Comparison of ENCODE assay signal across 25 cellular contexts in genomic region chr18:22065311-22065710, GRCh38.
DNase-seq lines count a peak whose midpoint lies in the region; ATAC-seq, FAIRE-seq and TF ChIP-seq lines count a peak whose summit lies in the region.
"Had no signal": no experiment of that assay in that cellular context is flagged by ENCODE, and none has a peak within 500 bp of the region (broad histone marks: within the 10 kb centered on the region; RNA-seq: fewer than 3 reads in every experiment).

No MANE protein-coding gene starts in this region.

- TF ChIP-seq CTCF in H9 (conservative IDR thresholded peaks at IDR 0.05) (no peak), K562 (IDR thresholded peaks at IDR 0.05 in 2 of 3, conservative IDR thresholded peaks at IDR 0.05 in 1 of 3; ENCODE audit: insufficient read depth in 2 of 3, low read depth in 1 of 3, low read length in 3 of 3) (no peak), type B pancreatic cell (conservative IDR thresholded peaks at IDR 0.05) (no peak)

- no TSS peak for BruUV-seq in K562 (replicated peaks; lab: Mats Ljungman, UMichigan)

- H3K4ac ChIP-seq in H9 (ENCODE audit: low read depth, low read length): no peak overlapping the region
- H3K4ac ChIP-seq in mesendoderm (ENCODE audit: low read depth, low read length): no peak overlapping the region

- 0 out of 2 replicates have a peak overlapping the region, but pooled peaks have one; percentile 41 for H3K14ac ChIP-seq in H9 (ENCODE audit: insufficient read depth, low read length)

- in situ Hi-C loops in K562 (cut with MboI): no loop called here

- DNase-seq in H9: no peak
- DNase-seq in K562 (ENCODE audit: extremely low read depth in 1 of 4, low spot score in 3 of 4): peak; percentile 31 to 59 (median 40)
- peak; percentile 65 for DNase-seq in mesendoderm
- no peak for DNase-seq in type B pancreatic cell (ENCODE audit: extremely low spot score, unreplicated experiment)
- DNase-seq in D341Med (ENCODE audit: low spot score): no peak
- DNase-seq in immature natural killer cell: no peak
- DNase-seq: 8988T; ACHN; AML-193; BE2C; Calu3; CD4-positive, alpha-beta T cell; CD8-positive, alpha-beta memory T cell; DMS153; DND-41; GOT3; H7; HFFc6 had no signal

- H3K27me3 ChIP-seq in H9 (ENCODE audit: insufficient read depth, low read length): no peaks in the 10 kb centered on the region; the same call in 1 of the 2 replicates
- peaks cover 12 to 23% of the 10 kb centered on the region in 2 experiments; a peak in 4 of 5 replicates for H3K27me3 ChIP-seq in K562 (ENCODE audit: control insufficient read depth in 2 of 2, insufficient read depth in 2 of 2, low read length in 2 of 2)
- no peaks in the 10 kb centered on the region for H3K27me3 ChIP-seq in mesendoderm (ENCODE audit: insufficient read depth, low read length, poor library complexity)
- H3K27me3 ChIP-seq: BE2C; BLaER1 treated with 17β-estradiol and CSF1 and Interleukin-3, amounts not matched to agents 10 nM and 100 nM had no signal

- no peak for TF ChIP-seq POLR2A in K562 (conservative IDR thresholded peaks at IDR 0.05)

- H3K4me3 ChIP-seq in K562 (no peak overlapping the region), mesendoderm (ENCODE audit: low read length) (no peak overlapping the region)
- H3K4me3 ChIP-seq: A549; BLaER1 treated with 17β-estradiol and CSF1 and Interleukin-3, amounts not matched to agents 10 nM and 100 nM had no signal

- TF ChIP-seq EP300 in K562 (IDR thresholded peaks at IDR 0.05; ENCODE audit: low read length): no peak

- no CpG with 5 or more reads among the region's 5 CpGs for WGBS in H9 (ENCODE audit: extremely low coverage, insufficient read length, low lambda C conversion rate)
- under 1% methylated on average over 5 of the region's 5 CpGs for WGBS in K562 (ENCODE audit: insufficient coverage, low coverage, missing lambda C conversion rate)
- WGBS in mesendoderm (ENCODE audit: extremely low coverage, insufficient coverage, low lambda C conversion rate): no CpG with 5 or more reads among the region's 5 CpGs

- H3K4me2 ChIP-seq in H9 (ENCODE audit: insufficient read depth, insufficient read length, low read length): no peak overlapping the region
- no peak overlapping the region; the same call in 1 of the 2 replicates for H3K4me2 ChIP-seq in K562 (ENCODE audit: insufficient read depth, low read length)
- no peak overlapping the region for H3K4me2 ChIP-seq in mesendoderm (ENCODE audit: low read length)
- H3K4me2 ChIP-seq: A549; BLaER1 treated with 17β-estradiol and CSF1 and Interleukin-3, amounts not matched to agents 10 nM and 100 nM had no signal

- H3K79me2 ChIP-seq in H9 (ENCODE audit: insufficient read depth, low read length) (no peaks in the 10 kb centered on the region), K562 (ENCODE audit: control insufficient read depth, insufficient read depth, low read length) (no peaks in the 10 kb centered on the region), mesendoderm (ENCODE audit: control insufficient read depth, insufficient read depth, low read length) (no peaks in the 10 kb centered on the region)

- H2BK5ac ChIP-seq in H9 (ENCODE audit: insufficient read length, low read length): no peak overlapping the region
- H2BK5ac ChIP-seq in mesendoderm (ENCODE audit: low read length): peak overlapping the region; percentile 99

- no peak overlapping the region for H2BK20ac ChIP-seq in H9 (ENCODE audit: low read depth, low read length, poor library complexity, severe bottlenecking)

- POLR2A ChIA-PET in K562 (lab: Yijun Ruan, JAX): interaction anchor here (0.6 kb wide), 1 partner anchor 398 kb away, joined by 3 read pairs; no protein-coding TSS in a partner anchor

- H4K91ac ChIP-seq in H9 (ENCODE audit: insufficient read length, low read depth, low read length): no peak overlapping the region

- H4K8ac ChIP-seq in H9 (replicated peaks; ENCODE audit: insufficient read length, low read depth, low read length): no peak overlapping the region
- H4K8ac ChIP-seq in mesendoderm (ENCODE audit: low read depth, low read length): no peak overlapping the region

- no peaks in the 10 kb centered on the region for H3K9me1 ChIP-seq in K562 (ENCODE audit: control insufficient read depth, insufficient read depth, low read length)

- TF ChIP-seq RAD21 in K562 (CRISPR knock-in tag; conservative IDR thresholded peaks at IDR 0.05 in 1 of 2, IDR thresholded peaks at IDR 0.05 in 1 of 2): no peak

- no peak overlapping the region for H3T11ph ChIP-seq in H9 (ENCODE audit: low read length)

- no peak overlapping the region for H2AK5ac ChIP-seq in H9 (ENCODE audit: insufficient read length, low read length)
- H2AK5ac ChIP-seq in mesendoderm (ENCODE audit: low read length): no peak overlapping the region

- H3K27ac ChIP-seq in H9 (ENCODE audit: insufficient read length, low read depth, low read length) (no peak overlapping the region), K562 (ENCODE audit: extremely low read depth, low read depth, low read length) (no peak overlapping the region), mesendoderm (ENCODE audit: low read depth, low read length) (peak overlapping the region; percentile 18)
- H3K27ac ChIP-seq: A549; BLaER1 treated with 17β-estradiol and CSF1 and Interleukin-3, amounts not matched to agents 10 nM and 100 nM had no signal

- H4K20me1 ChIP-seq in H9 (ENCODE audit: control insufficient read depth, insufficient read depth, insufficient read length) (no peaks in the 10 kb centered on the region), K562 (replicated peaks; ENCODE audit: control insufficient read depth, insufficient read depth, low read length) (peaks cover 11% of the 10 kb centered on the region; the same call in 1 of the 2 replicates)
- H4K20me1 ChIP-seq: BLaER1 treated with 17β-estradiol and CSF1 and Interleukin-3, amounts not matched to agents 10 nM and 100 nM had no signal

- intact Hi-C loops in K562 (cut with micrococcal nuclease): no loop called here

- no peak overlapping the region for H3K23ac ChIP-seq in H9 (ENCODE audit: insufficient read length, low read depth, low read length)
- H3K23ac ChIP-seq in mesendoderm (ENCODE audit: low read length): no peak overlapping the region

- no peak overlapping the region for H3K56ac ChIP-seq in H9 (ENCODE audit: insufficient read length, low read depth, low read length)
- H3K56ac ChIP-seq in mesendoderm (ENCODE audit: low read length): peak overlapping the region; percentile 88

- FAIRE-seq in K562 (lab: Jason Lieb, UNC): no peak
- FAIRE-seq: A549, G401.6, GM12892 had no signal

- H2AFZ ChIP-seq in H9 (ENCODE audit: low read length) (no peak overlapping the region), K562 (ENCODE audit: low read depth, low read length) (peak overlapping the region; percentile 28; the same call in 1 of the 2 replicates)

- no peak overlapping the region for H2BK15ac ChIP-seq in H9 (ENCODE audit: low read depth, low read length)
- no peak overlapping the region for H2BK15ac ChIP-seq in mesendoderm (replicated peaks; ENCODE audit: low read depth)

- ATAC-seq in K562: peak; percentile 73
- ATAC-seq in HG03571 (IDR thresholded peaks at IDR 0.05; ENCODE audit: unreplicated experiment): no peak
- ATAC-seq: A549, HCT116 had no signal

- H3K27me3 Mint-ChIP-seq in H9 (ENCODE audit: low read depth) (peaks cover 11% of the 10 kb centered on the region), type B pancreatic cell (peaks cover 8% of the 10 kb centered on the region), immature natural killer cell (ENCODE audit: low read depth in 3 of 3) (peaks cover 2 to 11% (median 2%) of the 10 kb centered on the region in 3 donors)
- H3K27me3 Mint-ChIP-seq: CD4-positive, alpha-beta T cell had no signal

- CTCF ChIA-PET in K562 (lab: Yijun Ruan, JAX; ENCODE audit: low intra/inter-chr PET ratio): no interaction called here

- H3K79me1 ChIP-seq in H9 (ENCODE audit: insufficient read depth, low read depth, low read length, poor library complexity, severe bottlenecking) (no peaks in the 10 kb centered on the region), mesendoderm (ENCODE audit: low read length) (no peaks in the 10 kb centered on the region)

- H4K5ac ChIP-seq in H9 (ENCODE audit: insufficient read length, low read depth, low read length) (no peak overlapping the region), mesendoderm (ENCODE audit: low read length) (no peak overlapping the region)

- H3K36me3 ChIP-seq in K562 (ENCODE audit: control insufficient read depth, insufficient read depth, low read length) (no peaks in the 10 kb centered on the region), mesendoderm (ENCODE audit: control insufficient read depth, insufficient read depth, low read length) (no peaks in the 10 kb centered on the region)
- H3K36me3 ChIP-seq: BE2C; BLaER1 treated with 17β-estradiol and CSF1 and Interleukin-3, amounts not matched to agents 10 nM and 100 nM had no signal

- no peak overlapping the region for H2BK12ac ChIP-seq in H9 (ENCODE audit: insufficient read length, low read depth, low read length)

- H2BK120ac ChIP-seq in H9 (ENCODE audit: low read depth, low read length, poor library complexity, severe bottlenecking): no peak overlapping the region
- H2BK120ac ChIP-seq in mesendoderm (ENCODE audit: low read depth, low read length): peak overlapping the region; percentile 63

- H3K9me3 Mint-ChIP-seq in H9: no peaks in the 10 kb centered on the region; a peak in 1 of 5 replicates
- H3K9me3 Mint-ChIP-seq in type B pancreatic cell: no peaks in the 10 kb centered on the region
- H3K9me3 Mint-ChIP-seq in immature natural killer cell: peaks cover 0 to 3% (median 0%) of the 10 kb centered on the region in 6 donors
- H3K9me3 Mint-ChIP-seq: CD4-positive, alpha-beta T cell; CD8-positive, alpha-beta memory T cell; HFFc6 had no signal

- H3K4me1 Mint-ChIP-seq in H9 (peaks cover under 1 to 12% of the 10 kb centered on the region in 2 experiments), type B pancreatic cell (ENCODE audit: unreplicated experiment) (peaks cover 3% of the 10 kb centered on the region), immature natural killer cell (no peaks in the 10 kb centered on the region)
- H3K4me1 Mint-ChIP-seq: CD14-positive monocyte; CD8-positive, alpha-beta memory T cell had no signal

- H3K4me3 Mint-ChIP-seq in H9 (no peak overlapping the region), type B pancreatic cell (no peak overlapping the region), immature natural killer cell (no peak overlapping the region)
- H3K4me3 Mint-ChIP-seq: CD14-positive monocyte; CD4-positive, alpha-beta T cell; CD8-positive, alpha-beta memory T cell; HFFc6 had no signal

- H3K23me2 ChIP-seq in H9 (ENCODE audit: insufficient read length, low read depth, low read length, poor library complexity, severe bottlenecking): no peaks in the 10 kb centered on the region

- peak overlapping the region in 1 of 3 experiments; percentile 43; a peak in 1 of 7 replicates for H3K27ac Mint-ChIP-seq in H9
- peak overlapping the region; percentile 48 for H3K27ac Mint-ChIP-seq in type B pancreatic cell
- no peak overlapping the region for H3K27ac Mint-ChIP-seq in immature natural killer cell
- H3K27ac Mint-ChIP-seq: CD14-positive monocyte; CD4-positive, alpha-beta T cell; CD8-positive, alpha-beta memory T cell; HFFc6 had no signal

- H3K9ac ChIP-seq in H9 (ENCODE audit: extremely low read depth, insufficient read length, low read length): no peak overlapping the region
- no peak overlapping the region for H3K9ac ChIP-seq in K562 (ENCODE audit: insufficient read depth in 1 of 2, low read depth in 2 of 2, low read length in 2 of 2)
- peak overlapping the region; percentile 32 for H3K9ac ChIP-seq in mesendoderm (ENCODE audit: low read length)
- H3K9ac ChIP-seq: BLaER1 treated with 17β-estradiol and CSF1 and Interleukin-3, amounts not matched to agents 10 nM and 100 nM had no signal

- H3K18ac ChIP-seq in H9 (ENCODE audit: insufficient read length, low read depth, low read length) (no peak overlapping the region), mesendoderm (ENCODE audit: low read length) (peak overlapping the region; percentile 6)

- H3K9me3 ChIP-seq in H9 (ENCODE audit: control insufficient read depth, low read depth, low read length) (no peaks in the 10 kb centered on the region), K562 (replicated peaks; ENCODE audit: control insufficient read depth, insufficient read depth, low read depth, low read length) (no peaks in the 10 kb centered on the region)
- H3K9me3 ChIP-seq: A549, BE2C had no signal

- no peaks in the 10 kb centered on the region for H3K36me3 Mint-ChIP-seq in H9 (ENCODE audit: insufficient read depth in 1 of 3, low read depth in 3 of 3)
- H3K36me3 Mint-ChIP-seq in type B pancreatic cell: no peaks in the 10 kb centered on the region
- no peaks in the 10 kb centered on the region for H3K36me3 Mint-ChIP-seq in immature natural killer cell
- H3K36me3 Mint-ChIP-seq: CD14-positive monocyte; CD8-positive, alpha-beta memory T cell had no signal

- H3K4me1 ChIP-seq in H9 (ENCODE audit: insufficient read depth, low read length) (no peaks in the 10 kb centered on the region), K562 (replicated peaks in 1 of 2; ENCODE audit: control insufficient read depth in 2 of 2, insufficient read depth in 2 of 2, low read length in 2 of 2) (peaks cover 4 to 8% of the 10 kb centered on the region in 2 experiments; a peak in 3 of 5 replicates), mesendoderm (ENCODE audit: control insufficient read depth, low read depth, low read length) (peaks cover 20% of the 10 kb centered on the region)
- H3K4me1 ChIP-seq: A549; BE2C; BLaER1 treated with 17β-estradiol and CSF1 and Interleukin-3, amounts not matched to agents 10 nM and 100 nM had no signal

Comparison
In these comparisons a context has a peak if more than half of its experiments do, and no peak if none do; other contexts are left out.
1. DNase-seq: peak in K562 (4 of 4) and mesendoderm (single experiment); none in H9 (single experiment), type B pancreatic cell (single experiment), D341Med (single experiment) and immature natural killer cell (0 of 3).